In the genomic region with DNA sequence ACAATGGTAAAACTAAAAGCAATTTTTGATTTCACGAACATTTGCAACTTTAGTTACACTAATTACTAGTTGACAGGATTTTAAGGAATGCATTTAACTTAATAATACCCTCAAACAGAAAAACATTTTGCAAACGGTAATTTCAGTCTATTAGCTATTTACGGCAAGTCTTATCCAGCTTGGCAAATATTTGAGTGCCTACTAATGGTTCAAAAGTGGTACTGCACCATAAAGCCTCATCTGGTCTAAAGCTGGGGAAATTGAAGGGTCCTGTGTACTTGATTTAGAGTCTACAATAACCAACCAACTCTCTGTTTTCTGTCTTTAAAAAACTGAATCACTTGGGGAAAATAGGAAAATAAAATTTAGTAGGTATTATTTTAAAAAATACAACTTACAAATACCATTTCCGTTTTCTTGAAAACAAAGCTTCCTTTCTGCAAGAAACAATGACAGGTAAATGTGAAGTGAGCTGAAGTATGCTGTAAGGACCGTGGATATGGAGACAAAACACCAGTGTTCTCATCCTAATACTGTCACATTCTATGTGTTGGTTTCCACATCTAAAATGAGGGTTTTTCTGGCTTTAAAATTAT, we compare ENCODE assay signal across 8 cellular contexts.
DNase-seq lines count a peak whose midpoint lies in the region; ATAC-seq and TF ChIP-seq lines count a peak whose summit lies in the region.

No MANE protein-coding gene starts in this region.

- peaks cover 4% of the 10 kb centered on the region; the same call in 1 of the 2 replicates for H3K27me3 ChIP-seq in Panc1 (ENCODE audit: control insufficient read depth, insufficient read depth, low read length)

- no peak overlapping the region for H3K4me3 ChIP-seq in Panc1 (ENCODE audit: low read depth in 2 of 2, low read length in 2 of 2)

- ATAC-seq in GM19351 (IDR thresholded peaks at IDR 0.05; ENCODE audit: unreplicated experiment) = peak; percentile 76
- ATAC-seq in HG03520 (IDR thresholded peaks at IDR 0.05; ENCODE audit: unreplicated experiment) = peak; percentile 67
- ATAC-seq in Panc1 = no peak

- peak; percentile 83; the same call in 1 of the 2 replicates for TF ChIP-seq CTCF in Panc1 (IDR thresholded peaks at IDR 0.05)

- intact Hi-C loops in Panc1 (cut with micrococcal nuclease; ENCODE audit: unreplicated experiment) = loop anchor here (5.0 to 10.0 kb wide), 2 partner anchors 130 to 178 kb away; no protein-coding TSS in a partner anchor

- POLR2A ChIA-PET in Panc1 (lab: Charles Lee) = interaction anchor here (0.6 kb wide), 1 partner anchor 155 kb away, joined by 3 read pairs; no protein-coding TSS in a partner anchor

- CTCF ChIA-PET in Panc1 (lab: Charles Lee) = interaction anchor here (0.8 kb wide), 1 partner anchor 128 kb away, joined by 3 read pairs; no protein-coding TSS in a partner anchor

- DNase-seq in DMS 273 (lab: John Stamatoyannopoulos, UW; ENCODE audit: unreplicated experiment) = peak; percentile 78
- peak; percentile 42 for DNase-seq in Panc1 (ENCODE audit: low read depth, low spot score)
- peak; percentile 57 for DNase-seq in fibroblast of peridontal ligament (ENCODE audit: extremely low read depth)
- DNase-seq in superior temporal gyrus (ENCODE audit: extremely low spot score) = peak; percentile 31
- no peak for DNase-seq in activated naive CD4-positive, alpha-beta T cell treated with Interleukin-2 at 50 U/mL for 16 hours
- DNase-seq in cerebellar nuclear complex (lab: John Stamatoyannopoulos, UW) = no peak

- H3K36me3 ChIP-seq in Panc1 (ENCODE audit: control insufficient read depth, insufficient read depth, low read length) = no peaks in the 10 kb centered on the region

- no peaks in the 10 kb centered on the region for H3K9me3 ChIP-seq in Panc1 (ENCODE audit: control insufficient read depth, insufficient read depth, low read depth, low read length)

- H3K4me1 ChIP-seq in Panc1 (ENCODE audit: control insufficient read depth, insufficient read depth, low read length) = no peaks in the 10 kb centered on the region

- in situ Hi-C loops in Panc1 (cut with HindIII; ENCODE audit: low pct_unique_long_range_greater_than_20kb, low sequenced_read_pairs) = no loop called here

- no peak overlapping the region for H3K27ac ChIP-seq in Panc1 (ENCODE audit: low read length)

- BruUV-seq in Panc1 (replicated peaks; lab: Mats Ljungman, UMichigan) = no TSS peak

Comparison
In these comparisons a context has a peak if more than half of its experiments do, and no peak if none do; other contexts are left out.
1. DNase-seq: peak in DMS 273 (single experiment), Panc1 (single experiment), fibroblast of peridontal ligament (single experiment) and superior temporal gyrus (single experiment); none in activated naive CD4-positive, alpha-beta T cell treated with Interleukin-2 at 50 U/mL for 16 hours (single experiment) and cerebellar nuclear complex (0 of 2).